Comparison of ENCODE assay signal across 8 cellular contexts in the genomic region with DNA sequence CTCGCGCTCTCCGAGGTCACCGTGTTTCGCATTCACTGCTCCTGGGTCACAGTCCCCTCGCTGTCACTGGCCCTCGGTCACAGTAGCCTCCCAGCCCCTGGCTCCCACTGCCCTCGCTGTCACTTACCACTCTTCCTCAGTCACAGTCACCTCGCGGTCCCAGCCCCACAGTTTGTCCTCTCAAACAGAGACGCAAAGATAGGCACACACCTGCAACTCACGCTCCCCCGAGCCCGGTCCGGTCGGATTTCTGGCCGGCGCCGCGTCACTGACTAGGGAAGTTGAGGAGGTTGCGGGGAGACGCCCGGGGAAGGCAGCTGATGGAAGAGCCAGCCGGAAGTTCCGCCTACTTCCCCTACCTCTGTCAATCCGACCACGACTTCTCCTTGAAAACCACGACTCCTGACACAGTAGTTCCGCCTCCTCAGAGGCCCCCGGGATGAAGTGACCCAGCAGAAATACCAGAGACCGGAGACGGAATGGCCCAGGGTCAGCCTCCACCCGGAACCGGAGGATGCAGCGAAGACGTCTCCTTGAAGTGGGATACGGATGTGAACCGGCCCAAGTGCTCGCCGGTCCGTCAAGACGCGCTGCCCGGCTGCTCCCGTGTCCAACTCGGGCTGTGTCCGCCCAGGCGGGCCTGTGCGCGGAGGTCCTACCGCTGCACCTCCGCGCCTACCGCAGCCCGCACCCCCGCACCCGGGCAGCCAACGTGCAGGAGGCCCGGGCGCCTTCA. TPM values are rescaled to one million over a fixed set of nuclear protein-coding genes. Genes with fewer than 3 reads are reported as not detected.
DNase-seq lines count a peak whose midpoint lies in the region; ATAC-seq and TF ChIP-seq lines count a peak whose summit lies in the region.

A gene (minus strand): TSS at position 322 of the 736 bp plus-strand sequence. CDS start 17,195 bp downstream, outside the sequence.

- H3K27ac Mint-ChIP-seq in osteocyte (ENCODE audit: unreplicated experiment): peak within 1 kb of the TSS; percentile 98

- H3K9me3 Mint-ChIP-seq in osteocyte (ENCODE audit: unreplicated experiment): no peaks in the 10 kb centered on the region

- H3K27me3 ChIP-seq in GM06990 (replicated peaks; ENCODE audit: control insufficient read depth, insufficient read depth, low read length) (no peaks in the 10 kb centered on the region), SU-DHL-6 (ENCODE audit: low read length) (no peaks in the 10 kb centered on the region), thoracic aorta (replicated peaks; ENCODE audit: insufficient read depth) (no peaks in the 10 kb centered on the region)

- H3K4me1 Mint-ChIP-seq in osteocyte (ENCODE audit: unreplicated experiment): peaks cover 39% of the 10 kb centered on the region

- H3K4me1 ChIP-seq in thoracic aorta (ENCODE audit: control insufficient read depth in 1 of 2, low read depth in 2 of 2): peaks cover 21 to 47% of the 10 kb centered on the region in 2 donors

- H4K20me1 ChIP-seq in SU-DHL-6 (ENCODE audit: low read depth, low read length): no peaks in the 10 kb centered on the region

- H3K9me2 ChIP-seq in SU-DHL-6 (replicated peaks; ENCODE audit: insufficient read depth, low read length): no peaks in the 10 kb centered on the region

- intact Hi-C loops in Right ventricle myocardium inferior (cut with DNase I): loop anchor here (1.0 kb wide), 2 partner anchors 31 to 215 kb away; a partner anchor contains a TSS

- TF ChIP-seq CTCF in GM06990 (IDR thresholded peaks at IDR 0.05; ENCODE audit: insufficient read depth, low read length, poor library complexity, severe bottlenecking) (no peak), SU-DHL-6 (IDR thresholded peaks at IDR 0.05; ENCODE audit: insufficient read depth, low read length, poor library complexity, severe bottlenecking) (no peak), osteocyte (IDR thresholded peaks at IDR 0.05) (no peak), thoracic aorta (IDR thresholded peaks at IDR 0.05) (no peak)

- 0 out of 2 replicates have a peak, but pooled peaks cover 9% of the 10 kb centered on the region for H3F3A ChIP-seq in SU-DHL-6 (ENCODE audit: insufficient read depth)

- H3K27ac ChIP-seq in SU-DHL-6 (ENCODE audit: low read depth, low read length): peak within 1 kb of the TSS; percentile 23; the same call in 1 of the 2 replicates
- H3K27ac ChIP-seq in thoracic aorta: peak within 1 kb of the TSS; percentile 86 to 98

- ATAC-seq in HG02623 (IDR thresholded peaks at IDR 0.05; ENCODE audit: unreplicated experiment) (peak; percentile 80), Right ventricle myocardium inferior (peak; percentile 97), thoracic aorta (ENCODE audit: insufficient number of reproducible peaks, low FRiP score, low read depth) (peak; percentile 94)

- peaks cover 4% of the 10 kb centered on the region; the same call in 1 of the 2 replicates for H3K79me2 ChIP-seq in SU-DHL-6 (ENCODE audit: insufficient read depth, low read length)

- peak within 1 kb of the TSS; percentile 78 for H3K9ac ChIP-seq in SU-DHL-6 (ENCODE audit: low read length)

- H2AFZ ChIP-seq in SU-DHL-6 (ENCODE audit: low read depth, low read length, severe bottlenecking): peak within 1 kb of the TSS; percentile 91

- no peaks in the 10 kb centered on the region for H3K36me3 Mint-ChIP-seq in osteocyte (ENCODE audit: unreplicated experiment)

- H3K4me3 Mint-ChIP-seq in osteocyte (ENCODE audit: unreplicated experiment): peak within 1 kb of the TSS; percentile 98

- H3K9me3 ChIP-seq in SU-DHL-6 (ENCODE audit: insufficient read depth, low read length) (no peaks in the 10 kb centered on the region), thoracic aorta (no peaks in the 10 kb centered on the region)

- H3K36me3 ChIP-seq in GM06990 (ENCODE audit: control insufficient read depth, insufficient read depth, low read length) (no peaks in the 10 kb centered on the region), SU-DHL-6 (ENCODE audit: low read length) (no peaks in the 10 kb centered on the region), thoracic aorta (no peaks in the 10 kb centered on the region)

- peak within 1 kb of the TSS; percentile 74 for H3K4me3 ChIP-seq in GM06990 (replicated peaks; ENCODE audit: low read depth, low read length)
- H3K4me3 ChIP-seq in SU-DHL-6 (ENCODE audit: insufficient read depth, low read length, poor library complexity, severe bottlenecking): peak within 1 kb of the TSS; percentile 66
- peak within 1 kb of the TSS; percentile 100 for H3K4me3 ChIP-seq in thoracic aorta

- H3K4me2 ChIP-seq in SU-DHL-6 (ENCODE audit: low read depth, low read length, poor library complexity, severe bottlenecking): peak within 1 kb of the TSS; percentile 89

- H3K27me3 Mint-ChIP-seq in osteocyte (ENCODE audit: unreplicated experiment): no peaks in the 10 kb centered on the region

- DNase-seq in GM06990 (ENCODE audit: extremely low read depth, insufficient read length) (peak; percentile 87), NCI-H1105 treated with DMSO at 0.1 percent for 48 hours (lab: John Stamatoyannopoulos, UW) (peak; percentile 97), Right ventricle myocardium inferior (ENCODE audit: missing footprints) (peak; percentile 97), osteocyte (ENCODE audit: extremely low spot score, unreplicated experiment) (peak; percentile 92), thoracic aorta (ENCODE audit: low spot score) (peak; percentile 80)
- DNase-seq in activated naive CD8-positive, alpha-beta T cell treated with anti-CD3 and anti-CD28 coated beads, Interleukin-2, amount 50 U/mL, for 16 hours (ENCODE audit: low read depth, low spot score): peak; percentile 46

RNA-seq across cellular contexts. Expression of the gene that starts here (rescaled TPM):
- total RNA-seq in Right ventricle myocardium inferior (103 TPM), osteocyte (65.1 and 66.2 TPM in 2 replicates), thoracic aorta (100 to 1,000 TPM in 1 of 2 donors, 10 to 100 TPM in 1; 64.7 to 102 TPM)

Comparison
In these comparisons a context has a peak if more than half of its experiments do, and no peak if none do; other contexts are left out.
1. Peak in every context shown above with its lines: DNase-seq, ATAC-seq, H3K4me3 ChIP-seq and H3K27ac ChIP-seq.
2. DNase-seq: peak in every context shown above with its lines; median percentile 97 in NCI-H1105 treated with DMSO at 0.1 percent for 48 hours; 97 in Right ventricle myocardium inferior; 92 in osteocyte; 87 in GM06990; 80 in thoracic aorta; 46 in activated naive CD8-positive, alpha-beta T cell treated with anti-CD3 and anti-CD28 coated beads, Interleukin-2, amount 50 U/mL, for 16 hours.